Comparison of ENCODE assay signal across 3 cellular contexts in genomic region chr5:1474183-1474839, GRCh38.
TF ChIP-seq lines count a peak whose summit lies in the region.

No MANE protein-coding gene starts in this region.

TF ChIP-seq in SK-N-SH, 30 proteins besides CTCF, POLR2A, EP300 and RAD21:
- no peak for TF ChIP-seq GABPA (IDR thresholded peaks at IDR 0.05; ENCODE audit: low read depth)
- no peak for TF ChIP-seq TCF12 (IDR thresholded peaks at IDR 0.05)
- TF ChIP-seq RCOR1 (IDR thresholded peaks at IDR 0.05; ENCODE audit: low read length) = no peak
- TF ChIP-seq MAX (IDR thresholded peaks at IDR 0.05; ENCODE audit: low read depth) = no peak
- TF ChIP-seq FOXM1 (IDR thresholded peaks at IDR 0.05; ENCODE audit: low read depth) = no peak
- TF ChIP-seq MEF2A (IDR thresholded peaks at IDR 0.05; ENCODE audit: borderline replicate concordance, low read depth) = no peak
- no peak for TF ChIP-seq ELF1 (IDR thresholded peaks at IDR 0.05)
- no peak for TF ChIP-seq FOXJ3 (CRISPR knock-in tag; IDR thresholded peaks at IDR 0.05)
- no peak for TF ChIP-seq GATA2 (CRISPR knock-in tag; IDR thresholded peaks at IDR 0.05)
- TF ChIP-seq YY1 (IDR thresholded peaks at IDR 0.05; ENCODE audit: low read depth) = no peak
- no peak for TF ChIP-seq PBX3 (IDR thresholded peaks at IDR 0.05)
- no peak for TF ChIP-seq POLR2AphosphoS5 (IDR thresholded peaks at IDR 0.05; ENCODE audit: low read depth, low read length)
- no peak for TF ChIP-seq REST (IDR thresholded peaks at IDR 0.05; ENCODE audit: low read depth, low read length)
- TF ChIP-seq IRF3 (IDR thresholded peaks at IDR 0.05; ENCODE audit: low read depth, low read length) = no peak
- TF ChIP-seq EZH2phosphoT487 (IDR thresholded peaks at IDR 0.05; ENCODE audit: borderline replicate concordance, low read depth) = no peak

TF ChIP-seq in SK-N-SH treated with all-trans-retinoic acid at 6 μM for 48 hours, 23 proteins besides CTCF, POLR2A, EP300 and RAD21:
- TF ChIP-seq CSDC2 (CRISPR knock-in tag; IDR thresholded peaks at IDR 0.05) (no peak), TSHZ2 (CRISPR knock-in tag; IDR thresholded peaks at IDR 0.05) (no peak), BACH2 (CRISPR knock-in tag; IDR thresholded peaks at IDR 0.05; ENCODE audit: borderline replicate concordance) (no peak), PPARA (CRISPR knock-in tag; IDR thresholded peaks at IDR 0.05; ENCODE audit: borderline replicate concordance) (no peak), ZFP30 (CRISPR knock-in tag; IDR thresholded peaks at IDR 0.05) (no peak), ZNF70 (CRISPR knock-in tag; IDR thresholded peaks at IDR 0.05) (no peak), CSRNP3 (CRISPR knock-in tag; IDR thresholded peaks at IDR 0.05) (no peak), ESRRG (CRISPR knock-in tag; IDR thresholded peaks at IDR 0.05) (no peak), RARB (CRISPR knock-in tag; IDR thresholded peaks at IDR 0.05) (no peak), POU6F1 (CRISPR knock-in tag; IDR thresholded peaks at IDR 0.05; ENCODE audit: borderline replicate concordance, low read depth) (no peak), TOX (CRISPR knock-in tag; IDR thresholded peaks at IDR 0.05; ENCODE audit: borderline replicate concordance) (no peak), GLIS3 (CRISPR knock-in tag; IDR thresholded peaks at IDR 0.05) (no peak), ARNTL (CRISPR knock-in tag; IDR thresholded peaks at IDR 0.05; ENCODE audit: borderline replicate concordance, low read depth) (no peak), TCF4 (CRISPR knock-in tag; IDR thresholded peaks at IDR 0.05; ENCODE audit: borderline replicate concordance) (no peak), ISL1 (CRISPR knock-in tag; IDR thresholded peaks at IDR 0.05) (no peak), PATZ1 (CRISPR knock-in tag; IDR thresholded peaks at IDR 0.05; ENCODE audit: borderline replicate concordance) (no peak)
TF ChIP-seq in SK-N-SH treated with all-trans-retinoic acid at 6 μM for 48 hours: peak in this region for 0.

TF ChIP-seq in HepG2, 621 proteins besides CTCF, POLR2A, EP300 and RAD21:
- TF ChIP-seq CBX2 (IDR thresholded peaks at IDR 0.05; ENCODE audit: low read depth, low read length) (no peak), CBX2 (CRISPR knock-in tag; IDR thresholded peaks at IDR 0.05; ENCODE audit: low read depth) (no peak), ZNF572 (CRISPR knock-in tag; IDR thresholded peaks at IDR 0.05) (no peak), PBX3 (CRISPR knock-in tag; IDR thresholded peaks at IDR 0.05; ENCODE audit: borderline replicate concordance) (no peak), ZNF704 (CRISPR knock-in tag; IDR thresholded peaks at IDR 0.05; ENCODE audit: borderline replicate concordance) (no peak), BORCS8-MEF2B (CRISPR knock-in tag; IDR thresholded peaks at IDR 0.05) (no peak), RARA (CRISPR knock-in tag; IDR thresholded peaks at IDR 0.05) (no peak), NPAS2 (CRISPR knock-in tag; IDR thresholded peaks at IDR 0.05; ENCODE audit: borderline replicate concordance) (no peak), ZNF225 (CRISPR knock-in tag; IDR thresholded peaks at IDR 0.05) (no peak)
